In genomic region chr11:2794419-2794795, GRCh38 we compare ENCODE assay signal across 17 cellular contexts.
DNase-seq lines count a peak whose midpoint lies in the region; ATAC-seq and TF ChIP-seq lines count a peak whose summit lies in the region.
"Had no signal": no experiment of that assay in that cellular context is flagged by ENCODE, and none has a peak within 500 bp of the region (broad histone marks: within the 10 kb centered on the region; RNA-seq: fewer than 3 reads in every experiment).

No MANE protein-coding gene starts in this region.

- DNase-seq in activated naive CD4-positive, alpha-beta T cell treated with anti-CD3 and anti-CD28 coated beads, Interleukin-2, amount 50 U/mL, for 16 hours: peak; percentile 4
- DNase-seq in activated naive CD4-positive, alpha-beta T cell treated with anti-CD3 and anti-CD28 coated beads, Interleukin-2, amount 50 U/mL, for 72 hours (ENCODE audit: low spot score in 2 of 2): no peak
- DNase-seq in WERI-Rb-1 (peak; percentile 3), islet precursor cell (peak; percentile 26), upper lobe of left lung (peak; percentile 16 to 34), prostate gland (ENCODE audit: low spot score) (no peak), NCI-H187 (lab: John Stamatoyannopoulos, UW) (no peak), GF-D8 (lab: John Stamatoyannopoulos, UW) (no peak)
- DNase-seq: effector memory CD4-positive, alpha-beta T cell; immature natural killer cell; mammary epithelial cell; naive B cell; NCI-H2227 treated with DMSO at 0.1 percent for 48 hours had no signal

- no peak for TF ChIP-seq EP300 in upper lobe of left lung (IDR thresholded peaks at IDR 0.05)

- no peak for TF ChIP-seq CTCF in WERI-Rb-1 (IDR thresholded peaks at IDR 0.05; ENCODE audit: low read depth, low read length)
- no peak for TF ChIP-seq CTCF in upper lobe of left lung (IDR thresholded peaks at IDR 0.05)
- no peak for TF ChIP-seq CTCF in prostate gland (IDR thresholded peaks at IDR 0.05)

- H3K36me3 ChIP-seq in WERI-Rb-1: no peaks in the 10 kb centered on the region
- H3K36me3 ChIP-seq in upper lobe of left lung: no peaks in the 10 kb centered on the region
- H3K36me3 ChIP-seq in prostate gland: no peaks in the 10 kb centered on the region
- H3K36me3 ChIP-seq: tibial artery had no signal

- H3K27ac ChIP-seq in WERI-Rb-1: no peak overlapping the region
- no peak overlapping the region for H3K27ac ChIP-seq in upper lobe of left lung
- no peak overlapping the region for H3K27ac ChIP-seq in prostate gland
- H3K27ac ChIP-seq: tibial artery, VCaP had no signal

- ATAC-seq in activated naive CD4-positive, alpha-beta T cell treated with anti-CD3 and anti-CD28 coated beads, Interleukin-2, amount 50 U/mL, for 72 hours: no peak
- no peak for ATAC-seq in upper lobe of left lung (ENCODE audit: low FRiP score in 2 of 2)
- ATAC-seq: stimulated activated memory B cell treated with anti-CD40 and anti-IgM and Interleukin-4, amounts not matched to agents 10 μg/mL and 1 μg/mL and 100 μg/mL, for 72 hours had no signal

- no peaks in the 10 kb centered on the region for H3K9me3 ChIP-seq in WERI-Rb-1 (ENCODE audit: severe bottlenecking)
- no peaks in the 10 kb centered on the region for H3K9me3 ChIP-seq in upper lobe of left lung
- H3K9me3 ChIP-seq in prostate gland: no peaks in the 10 kb centered on the region
- H3K9me3 ChIP-seq: tibial artery had no signal

- no peak overlapping the region for H3K27ac Mint-ChIP-seq in activated naive CD4-positive, alpha-beta T cell treated with anti-CD3 and anti-CD28 coated beads, Interleukin-2, amount 50 U/mL, for 72 hours
- H3K27ac Mint-ChIP-seq: CD4-positive, alpha-beta T cell; immature natural killer cell; stimulated activated memory B cell treated with anti-CD40 and anti-IgM and Interleukin-4, amounts not matched to agents 10 μg/mL and 1 μg/mL and 100 μg/mL, for 72 hours had no signal

- H3K36me3 Mint-ChIP-seq in activated naive CD4-positive, alpha-beta T cell treated with anti-CD3 and anti-CD28 coated beads, Interleukin-2, amount 50 U/mL, for 72 hours: no peaks in the 10 kb centered on the region
- H3K36me3 Mint-ChIP-seq: immature natural killer cell had no signal

- no peaks in the 10 kb centered on the region for H3K27me3 ChIP-seq in WERI-Rb-1 (ENCODE audit: insufficient read depth, low read depth, severe bottlenecking)
- H3K27me3 ChIP-seq in upper lobe of left lung: no peaks in the 10 kb centered on the region
- no peaks in the 10 kb centered on the region for H3K27me3 ChIP-seq in prostate gland (replicated peaks; ENCODE audit: insufficient read depth)

- 82 to 86% methylated on average over 7 of the region's 7 CpGs for WGBS in upper lobe of left lung, 2 donors
- 84% methylated on average over 7 of the region's 7 CpGs for WGBS in prostate gland

- no peak for TF ChIP-seq POLR2A in upper lobe of left lung (IDR thresholded peaks at IDR 0.05)
- no peak for TF ChIP-seq POLR2A in prostate gland (IDR thresholded peaks at IDR 0.05)

- H3K4me1 ChIP-seq in upper lobe of left lung (peaks cover 8 to 13% (median 12%) of the 10 kb centered on the region in 4 donors), prostate gland (replicated peaks) (no peaks in the 10 kb centered on the region)

- no peak overlapping the region for H3K4me3 ChIP-seq in WERI-Rb-1 (ENCODE audit: low read depth, low read length)
- no peak overlapping the region for H3K4me3 ChIP-seq in upper lobe of left lung
- no peak overlapping the region for H3K4me3 ChIP-seq in prostate gland
- H3K4me3 ChIP-seq: tibial artery had no signal

- H3K9me3 Mint-ChIP-seq in activated naive CD4-positive, alpha-beta T cell treated with anti-CD3 and anti-CD28 coated beads, Interleukin-2, amount 50 U/mL, for 72 hours: no peaks in the 10 kb centered on the region
- H3K9me3 Mint-ChIP-seq: CD4-positive, alpha-beta T cell; immature natural killer cell had no signal

- intact Hi-C loops in prostate gland (cut with DNase I): no loop called here

Comparison
In these comparisons a context has a peak if more than half of its experiments do, and no peak if none do; other contexts are left out.
1. DNase-seq: peak in activated naive CD4-positive, alpha-beta T cell treated with anti-CD3 and anti-CD28 coated beads, Interleukin-2, amount 50 U/mL, for 16 hours (single experiment), WERI-Rb-1 (single experiment), islet precursor cell (single experiment) and upper lobe of left lung (2 of 2); none in activated naive CD4-positive, alpha-beta T cell treated with anti-CD3 and anti-CD28 coated beads, Interleukin-2, amount 50 U/mL, for 72 hours (0 of 2), prostate gland (single experiment), NCI-H187 (0 of 2) and GF-D8 (single experiment).